In the genomic region with DNA sequence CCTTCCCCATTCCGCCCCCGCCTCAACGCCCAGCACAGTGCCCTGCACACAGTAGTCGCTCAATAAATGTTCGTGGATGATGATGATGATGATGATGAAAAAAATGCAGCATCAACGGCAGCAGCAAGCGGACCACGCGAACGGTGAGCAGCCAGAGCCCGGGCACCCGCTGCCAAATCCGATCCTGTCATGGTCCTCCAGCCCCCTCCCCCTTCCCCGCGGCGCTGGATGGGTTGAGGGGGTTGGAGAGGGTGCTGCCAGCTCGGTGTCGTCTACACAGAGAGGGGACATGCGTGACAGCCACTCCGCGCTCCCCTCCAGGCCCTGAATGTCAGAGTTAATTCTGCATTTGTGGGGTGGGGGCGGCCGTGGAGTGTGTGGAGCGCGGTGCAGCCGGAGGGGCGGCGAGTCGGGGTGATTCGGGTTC, we compare ENCODE assay signal across 8 cellular contexts. TPM values are rescaled to one million over a fixed set of nuclear protein-coding genes. Genes with fewer than 3 reads are reported as not detected.
DNase-seq lines count a peak whose midpoint lies in the region; ATAC-seq and TF ChIP-seq lines count a peak whose summit lies in the region.

No MANE protein-coding gene starts in this region.

- H3K9me3 Mint-ChIP-seq in CD8-positive, alpha-beta T cell, result no peaks in the 10 kb centered on the region

- H2AFZ ChIP-seq in fibroblast of lung (ENCODE audit: low read length) (no peak overlapping the region), trophoblast cell (ENCODE audit: insufficient read depth, low read length, poor library complexity) (no peak overlapping the region)

- H3K4me1 ChIP-seq in CD8-positive, alpha-beta T cell (ENCODE audit: insufficient read depth, low read length), result peaks cover 4% of the 10 kb centered on the region
- H3K4me1 ChIP-seq in Panc1 (ENCODE audit: control insufficient read depth, insufficient read depth, low read length) (peaks cover 27% of the 10 kb centered on the region), fibroblast of lung (ENCODE audit: control insufficient read depth, extremely low read depth, insufficient read depth, low read length) (no peaks in the 10 kb centered on the region), trophoblast cell (ENCODE audit: control insufficient read depth in 1 of 2, insufficient read depth in 2 of 2, low read length in 2 of 2) (peaks cover 11 to 17% of the 10 kb centered on the region in 2 experiments)

- H3K27me3 ChIP-seq in CD8-positive, alpha-beta T cell (ENCODE audit: insufficient read depth, low read length), result peaks cover 9% of the 10 kb centered on the region
- no peaks in the 10 kb centered on the region for H3K27me3 ChIP-seq in Panc1 (ENCODE audit: control insufficient read depth, insufficient read depth, low read length)
- H3K27me3 ChIP-seq in fibroblast of lung (ENCODE audit: control insufficient read depth, insufficient read depth, low read length), result peaks cover 33% of the 10 kb centered on the region
- H3K27me3 ChIP-seq in trophoblast cell (ENCODE audit: insufficient read depth, low read length), result peaks cover 31% of the 10 kb centered on the region

- H3K4me3 Mint-ChIP-seq in CD8-positive, alpha-beta T cell, result peak overlapping the region; percentile 30

- H3K79me1 ChIP-seq in trophoblast cell (ENCODE audit: low read length), result no peaks in the 10 kb centered on the region

- H3K4ac ChIP-seq in trophoblast cell (ENCODE audit: low read depth, low read length), result no peak overlapping the region

- no peak overlapping the region for H2AK5ac ChIP-seq in trophoblast cell (ENCODE audit: low read length)

- BruUV-seq in Panc1 (replicated peaks; lab: Mats Ljungman, UMichigan), result no TSS peak

- intact Hi-C loops in CD8-positive, alpha-beta T cell (cut with DNase I, micrococcal nuclease), result no loop called here
- intact Hi-C loops in Panc1 (cut with micrococcal nuclease; ENCODE audit: unreplicated experiment), result no loop called here

- H3K27ac ChIP-seq in CD8-positive, alpha-beta T cell (ENCODE audit: low read depth, low read length), result no peak overlapping the region
- H3K27ac ChIP-seq in Panc1 (ENCODE audit: low read length) (no peak overlapping the region), fibroblast of lung (ENCODE audit: insufficient read depth, low read length) (no peak overlapping the region), trophoblast cell (ENCODE audit: low read depth, low read length) (no peak overlapping the region)

- H3K18ac ChIP-seq in trophoblast cell (ENCODE audit: low read length), result no peak overlapping the region

- no peaks in the 10 kb centered on the region for H3K36me3 Mint-ChIP-seq in CD8-positive, alpha-beta T cell

- H3K9me3 ChIP-seq in CD8-positive, alpha-beta T cell (ENCODE audit: low read length), result no peaks in the 10 kb centered on the region
- H3K9me3 ChIP-seq in Panc1 (ENCODE audit: control insufficient read depth, insufficient read depth, low read depth, low read length) (no peaks in the 10 kb centered on the region), fibroblast of lung (ENCODE audit: control insufficient read depth, insufficient read depth, low read depth, low read length) (no peaks in the 10 kb centered on the region), trophoblast cell (ENCODE audit: insufficient read depth, low read depth, low read length) (no peaks in the 10 kb centered on the region)

- peak overlapping the region; percentile 71 for H3K4me2 ChIP-seq in fibroblast of lung (ENCODE audit: extremely low read depth, insufficient read depth, low read length)
- peak overlapping the region; percentile 59 for H3K4me2 ChIP-seq in trophoblast cell (ENCODE audit: low read length)

- no peak overlapping the region for H3K23ac ChIP-seq in trophoblast cell (ENCODE audit: low read length)

- H3K9ac ChIP-seq in fibroblast of lung (ENCODE audit: insufficient read depth, low read length) (no peak overlapping the region), trophoblast cell (ENCODE audit: low read length) (no peak overlapping the region)

- no peak for ATAC-seq in CD8-positive, alpha-beta T cell
- ATAC-seq in Panc1, result no peak
- no peak for ATAC-seq in GM18861 (IDR thresholded peaks at IDR 0.05; ENCODE audit: unreplicated experiment)

- H4K20me1 ChIP-seq in fibroblast of lung (ENCODE audit: control insufficient read depth, extremely low read depth, insufficient read depth, low read length), result no peaks in the 10 kb centered on the region

- H3K14ac ChIP-seq in trophoblast cell (ENCODE audit: low read length), result no peak overlapping the region

- in situ Hi-C loops in Panc1 (cut with HindIII; ENCODE audit: low pct_unique_long_range_greater_than_20kb, low sequenced_read_pairs), result no loop called here

- no peak overlapping the region for H4K12ac ChIP-seq in trophoblast cell (ENCODE audit: low read depth, low read length)

- WGBS in trophoblast cell (ENCODE audit: extremely low coverage, insufficient coverage, insufficient read length), result no CpG with 5 or more reads among the region's 30 CpGs

- no peak overlapping the region for H3K27ac Mint-ChIP-seq in CD8-positive, alpha-beta T cell

- CTCF ChIA-PET in CD8-positive, alpha-beta T cell (lab: Charles Lee), result no interaction called here
- CTCF ChIA-PET in Panc1 (lab: Charles Lee), result interaction anchor here (0.6 kb wide), 1 partner anchor 215 kb away, joined by 4 read pairs; no protein-coding TSS in a partner anchor

- H4K8ac ChIP-seq in trophoblast cell (ENCODE audit: low read depth, low read length), result no peak overlapping the region

- H3K79me2 ChIP-seq in fibroblast of lung (ENCODE audit: control insufficient read depth, insufficient read depth, low read length) (no peaks in the 10 kb centered on the region), trophoblast cell (ENCODE audit: control insufficient read depth, insufficient read depth, low read length, poor library complexity) (no peaks in the 10 kb centered on the region)

- H3K4me1 Mint-ChIP-seq in CD8-positive, alpha-beta T cell (ENCODE audit: low read depth), result peaks cover 12% of the 10 kb centered on the region

- no peak overlapping the region for H2BK5ac ChIP-seq in trophoblast cell (ENCODE audit: low read depth, low read length, poor library complexity)

- no peak overlapping the region for H2BK12ac ChIP-seq in trophoblast cell (ENCODE audit: low read length)

- TF ChIP-seq CTCF in CD8-positive, alpha-beta T cell (IDR thresholded peaks at IDR 0.05), result no peak
- no peak for TF ChIP-seq CTCF in Panc1 (IDR thresholded peaks at IDR 0.05)
- no peak for TF ChIP-seq CTCF in fibroblast of lung (conservative IDR thresholded peaks at IDR 0.05 in 1 of 2, IDR thresholded peaks at IDR 0.05 in 1 of 2; ENCODE audit: low read depth in 1 of 2, low read length in 2 of 2)

- H3K4me3 ChIP-seq in CD8-positive, alpha-beta T cell (ENCODE audit: low read depth, low read length), result no peak overlapping the region
- H3K4me3 ChIP-seq in Panc1 (ENCODE audit: low read depth in 2 of 2, low read length in 2 of 2) (peak overlapping the region; percentile 52 to 69), fibroblast of lung (replicated peaks in 1 of 4; ENCODE audit: control extremely low read depth in 1 of 4, insufficient read depth in 1 of 4, low read depth in 3 of 4, low read length in 4 of 4) (peak overlapping the region; percentile 18 to 45 (median 34)), trophoblast cell (ENCODE audit: low read depth, low read length) (peak overlapping the region; percentile 16)

- H3K27me3 Mint-ChIP-seq in CD8-positive, alpha-beta T cell (ENCODE audit: low read depth), result peaks cover 47% of the 10 kb centered on the region

- no peak overlapping the region for H2BK120ac ChIP-seq in trophoblast cell (ENCODE audit: insufficient read depth, low read length, poor library complexity)

- POLR2A ChIA-PET in CD8-positive, alpha-beta T cell (lab: Charles Lee), result no interaction called here
- POLR2A ChIA-PET in Panc1 (lab: Charles Lee), result no interaction called here

- H4K91ac ChIP-seq in trophoblast cell (ENCODE audit: low read depth, low read length), result no peak overlapping the region

- no peak for DNase-seq in CD8-positive, alpha-beta T cell
- DNase-seq in Panc1 (ENCODE audit: low read depth, low spot score) (no peak), fibroblast of lung (ENCODE audit: low read depth in 2 of 2) (no peak), trophoblast cell (no peak), HUDEP-2 (lab: John Stamatoyannopoulos, UW; ENCODE audit: unreplicated experiment in 76 of 76) (no peak)
- DNase-seq in effector CD8-positive, alpha-beta T cell (lab: John Stamatoyannopoulos, UW), result no peak
- no peak for DNase-seq in activated CD8-positive, alpha-beta memory T cell treated with anti-CD3 and anti-CD28 coated beads, Interleukin-2, amount 50 U/mL, for 48 hours

- H3K36me3 ChIP-seq in CD8-positive, alpha-beta T cell (ENCODE audit: insufficient read depth, low read length), result no peaks in the 10 kb centered on the region
- no peaks in the 10 kb centered on the region for H3K36me3 ChIP-seq in Panc1 (ENCODE audit: control insufficient read depth, insufficient read depth, low read length)
- no peaks in the 10 kb centered on the region for H3K36me3 ChIP-seq in fibroblast of lung (ENCODE audit: control insufficient read depth, insufficient read depth, low read length)
- H3K36me3 ChIP-seq in trophoblast cell (ENCODE audit: control insufficient read depth in 1 of 2, insufficient read depth in 2 of 2, low read length in 2 of 2), result no peaks in the 10 kb centered on the region

RNA-seq across cellular contexts. Expression of a gene that starts 0.7 kb away (rescaled TPM):
- not detected for total RNA-seq in CD8-positive, alpha-beta T cell
- total RNA-seq in Panc1 (2021; ENCODE audit: unreplicated experiment), result 23.0 TPM
- 14.8 TPM for polyA plus RNA-seq in Panc1 (2012; ENCODE audit: insufficient read length)
- 0.17 and 0.77 TPM in 2 replicates for total RNA-seq in fibroblast of lung
- 0.33 and 0.37 TPM in 2 replicates for polyA plus RNA-seq in fibroblast of lung
- polyA plus RNA-seq in fibroblast of lung (2012), result 0.05 and 0.22 TPM in 2 replicates
- 1.4 and 1.6 TPM in 2 replicates for polyA minus RNA-seq in fibroblast of lung (ENCODE audit: low replicate concordance)
- 0.61 and 0.73 TPM in 2 replicates for polyA plus RNA-seq in trophoblast cell (2013)

Comparison
In these comparisons a context has a peak if more than half of its experiments do, and no peak if none do; other contexts are left out.
1. RNA of a gene that starts 0.7 kb away (total RNA-seq): 23.0 TPM in Panc1 (single experiment); 0.17 to 0.77 TPM in fibroblast of lung and not detected in CD8-positive, alpha-beta T cell; every median in the first group is over 10 times any median in the second.